15 cellular contexts compared by ENCODE assay signal in genomic region chr5:178308541-178309092, GRCh38.
"Had no signal": no experiment of that assay in that cellular context is flagged by ENCODE, and none has a peak within 500 bp of the region (broad histone marks: within the 10 kb centered on the region; RNA-seq: fewer than 3 reads in every experiment).

No MANE protein-coding gene starts in this region.

- H3K27ac ChIP-seq: ovary, testis had no signal

- H3K4me2 ChIP-seq: SK-N-SH, smooth muscle cell had no signal

- H3K4me3 ChIP-seq: ovary, smooth muscle cell, testis had no signal

- H3K36me3 ChIP-seq: ovary had no signal

- H3K4me1 Mint-ChIP-seq: activated B cell treated with CpG ODN at 0.5 μM for 24 hours; activated CD4-positive, alpha-beta T cell treated with anti-CD3 and anti-CD28 coated beads, Interleukin-2, amount 10 ng/mL, durations not matched to agents 24 days and 14 days had no signal

- FAIRE-seq: urothelium cell line had no signal

- H3K36me3 Mint-ChIP-seq: naive thymus-derived CD8-positive, alpha-beta T cell had no signal

- H3K9me3 Mint-ChIP-seq: activated B cell treated with CpG ODN at 0.5 μM for 24 hours; activated CD4-positive, alpha-beta T cell treated with anti-CD3 and anti-CD28 coated beads, Interleukin-2, amount 10 ng/mL, durations not matched to agents 24 days and 14 days; activated T-helper 1 cell treated with anti-CD3 and anti-CD28 coated beads, Interleukin-12 subunit alpha, Interleukin-12 subunit beta, Interleukin-2, Interleukin-4 antibody, amounts not matched to agents 30 ng/mL and 10 ng/mL and 1 ng/mL, durations not matched to agents 14 hours and 24 hours and 36 hours; naive thymus-derived CD8-positive, alpha-beta T cell had no signal

- DNase-seq: activated B cell treated with CpG ODN at 0.5 μM for 24 hours; activated CD4-positive, alpha-beta T cell treated with anti-CD3 and anti-CD28 coated beads, Interleukin-2, amount 10 ng/mL, durations not matched to agents 24 days and 14 days; activated naive CD4-positive, alpha-beta T cell; central memory CD4-positive, alpha-beta T cell; mammary epithelial cell; naive thymus-derived CD8-positive, alpha-beta T cell; SK-N-SH; stimulated activated CD4-positive, alpha-beta T cell treated with anti-CD3 and anti-CD28 coated beads, Interleukin-1b, Interleukin-23, amount 100 ng/mL, for 48 hours; stimulated activated naive CD8-positive, alpha-beta T cell treated with anti-CD3 and anti-CD28 coated beads, Interleukin-15, Interleukin-2, amounts not matched to agents 100 U/mL and 50 U/mL, for 24 hours; testis had no signal

- H3K27ac Mint-ChIP-seq: activated B cell treated with CpG ODN at 0.5 μM for 24 hours; activated CD4-positive, alpha-beta T cell treated with anti-CD3 and anti-CD28 coated beads, Interleukin-2, amount 10 ng/mL, durations not matched to agents 24 days and 14 days; activated T-helper 1 cell treated with anti-CD3 and anti-CD28 coated beads, Interleukin-12 subunit alpha, Interleukin-12 subunit beta, Interleukin-2, Interleukin-4 antibody, amounts not matched to agents 30 ng/mL and 10 ng/mL and 1 ng/mL, durations not matched to agents 14 hours and 24 hours and 36 hours; dendritic cell treated with granulocyte-macrophage colony-stimulating factor and Interleukin-4, amounts not matched to agents 40 ng/mL and 50 ng/mL, for 4 days; naive thymus-derived CD8-positive, alpha-beta T cell had no signal

- H3K9ac ChIP-seq: SK-N-SH had no signal

- H3K4me1 ChIP-seq: testis had no signal

- H3K27me3 Mint-ChIP-seq: activated CD4-positive, alpha-beta T cell treated with anti-CD3 and anti-CD28 coated beads, Interleukin-2, amount 10 ng/mL, durations not matched to agents 24 days and 14 days; dendritic cell treated with granulocyte-macrophage colony-stimulating factor and Interleukin-4, amounts not matched to agents 40 ng/mL and 50 ng/mL, for 4 days had no signal

- H3K4me3 Mint-ChIP-seq: activated B cell treated with CpG ODN at 0.5 μM for 24 hours; activated CD4-positive, alpha-beta T cell treated with anti-CD3 and anti-CD28 coated beads, Interleukin-2, amount 10 ng/mL, durations not matched to agents 24 days and 14 days; activated T-helper 1 cell treated with anti-CD3 and anti-CD28 coated beads, Interleukin-12 subunit alpha, Interleukin-12 subunit beta, Interleukin-2, Interleukin-4 antibody, amounts not matched to agents 30 ng/mL and 10 ng/mL and 1 ng/mL, durations not matched to agents 14 hours and 24 hours and 36 hours; dendritic cell treated with granulocyte-macrophage colony-stimulating factor and Interleukin-4, amounts not matched to agents 40 ng/mL and 50 ng/mL, for 4 days; naive thymus-derived CD8-positive, alpha-beta T cell had no signal

- H3K9me3 ChIP-seq: ovary, SK-N-SH, testis had no signal

- H3K27me3 ChIP-seq: ovary, testis had no signal
